1 cellular context compared by ENCODE assay signal in the genomic region with DNA sequence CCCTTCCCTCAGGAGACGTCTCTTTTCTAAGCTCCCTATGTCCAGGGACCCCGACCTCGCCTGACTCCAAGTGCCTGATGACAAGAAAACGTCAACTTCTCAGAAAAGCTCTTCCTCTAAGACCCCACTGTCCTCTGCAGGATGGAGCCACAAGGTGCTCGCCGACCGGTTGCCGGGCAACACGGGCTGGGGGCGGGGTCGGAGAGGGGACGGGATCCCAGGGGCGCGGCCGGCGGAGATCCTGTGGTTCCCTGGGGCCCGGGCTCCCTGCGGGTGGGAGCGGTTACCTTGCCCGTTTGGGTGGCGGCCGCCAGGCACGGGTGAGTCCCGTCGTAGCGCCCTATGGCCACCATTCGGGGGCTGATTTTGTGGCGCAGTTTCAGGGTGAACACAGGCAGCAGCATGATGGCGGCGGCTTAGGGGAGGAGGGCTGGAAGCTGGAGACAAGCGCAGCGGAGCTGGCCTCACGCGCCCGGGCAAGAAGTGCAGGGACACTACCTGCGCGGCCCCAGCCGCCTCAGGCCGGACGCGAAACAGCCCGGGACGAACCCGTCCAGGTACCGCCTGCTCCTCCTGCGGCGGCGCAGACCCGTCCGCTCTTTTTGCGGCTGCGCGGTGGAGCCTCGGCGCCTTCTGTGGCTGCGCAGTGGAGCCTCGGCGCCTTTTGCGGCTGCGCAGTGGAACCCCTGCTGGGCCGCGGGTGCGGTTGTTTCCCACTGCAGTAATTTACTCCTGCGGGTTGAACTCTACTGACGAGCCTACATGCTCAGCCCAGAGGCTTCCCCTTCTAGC.
TF ChIP-seq lines count a peak whose summit lies in the region.

A gene with protein sequence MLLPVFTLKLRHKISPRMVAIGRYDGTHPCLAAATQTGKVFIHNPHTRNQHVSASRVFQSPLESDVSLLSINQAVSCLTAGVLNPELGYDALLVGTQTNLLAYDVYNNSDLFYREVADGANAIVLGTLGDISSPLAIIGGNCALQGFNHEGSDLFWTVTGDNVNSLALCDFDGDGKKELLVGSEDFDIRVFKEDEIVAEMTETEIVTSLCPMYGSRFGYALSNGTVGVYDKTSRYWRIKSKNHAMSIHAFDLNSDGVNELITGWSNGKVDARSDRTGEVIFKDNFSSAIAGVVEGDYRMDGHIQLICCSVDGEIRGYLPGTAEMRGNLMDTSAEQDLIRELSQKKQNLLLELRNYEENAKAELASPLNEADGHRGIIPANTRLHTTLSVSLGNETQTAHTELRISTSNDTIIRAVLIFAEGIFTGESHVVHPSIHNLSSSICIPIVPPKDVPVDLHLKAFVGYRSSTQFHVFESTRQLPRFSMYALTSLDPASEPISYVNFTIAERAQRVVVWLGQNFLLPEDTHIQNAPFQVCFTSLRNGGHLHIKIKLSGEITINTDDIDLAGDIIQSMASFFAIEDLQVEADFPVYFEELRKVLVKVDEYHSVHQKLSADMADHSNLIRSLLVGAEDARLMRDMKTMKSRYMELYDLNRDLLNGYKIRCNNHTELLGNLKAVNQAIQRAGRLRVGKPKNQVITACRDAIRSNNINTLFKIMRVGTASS (minus strand): TSS at position 566 of the 792 bp plus-strand sequence. CDS start 162 bp downstream, at position 404.

TF ChIP-seq in HepG2, 621 proteins besides CTCF, POLR2A, EP300 and RAD21 (continued from another document):
- TF ChIP-seq, protein P1, sequence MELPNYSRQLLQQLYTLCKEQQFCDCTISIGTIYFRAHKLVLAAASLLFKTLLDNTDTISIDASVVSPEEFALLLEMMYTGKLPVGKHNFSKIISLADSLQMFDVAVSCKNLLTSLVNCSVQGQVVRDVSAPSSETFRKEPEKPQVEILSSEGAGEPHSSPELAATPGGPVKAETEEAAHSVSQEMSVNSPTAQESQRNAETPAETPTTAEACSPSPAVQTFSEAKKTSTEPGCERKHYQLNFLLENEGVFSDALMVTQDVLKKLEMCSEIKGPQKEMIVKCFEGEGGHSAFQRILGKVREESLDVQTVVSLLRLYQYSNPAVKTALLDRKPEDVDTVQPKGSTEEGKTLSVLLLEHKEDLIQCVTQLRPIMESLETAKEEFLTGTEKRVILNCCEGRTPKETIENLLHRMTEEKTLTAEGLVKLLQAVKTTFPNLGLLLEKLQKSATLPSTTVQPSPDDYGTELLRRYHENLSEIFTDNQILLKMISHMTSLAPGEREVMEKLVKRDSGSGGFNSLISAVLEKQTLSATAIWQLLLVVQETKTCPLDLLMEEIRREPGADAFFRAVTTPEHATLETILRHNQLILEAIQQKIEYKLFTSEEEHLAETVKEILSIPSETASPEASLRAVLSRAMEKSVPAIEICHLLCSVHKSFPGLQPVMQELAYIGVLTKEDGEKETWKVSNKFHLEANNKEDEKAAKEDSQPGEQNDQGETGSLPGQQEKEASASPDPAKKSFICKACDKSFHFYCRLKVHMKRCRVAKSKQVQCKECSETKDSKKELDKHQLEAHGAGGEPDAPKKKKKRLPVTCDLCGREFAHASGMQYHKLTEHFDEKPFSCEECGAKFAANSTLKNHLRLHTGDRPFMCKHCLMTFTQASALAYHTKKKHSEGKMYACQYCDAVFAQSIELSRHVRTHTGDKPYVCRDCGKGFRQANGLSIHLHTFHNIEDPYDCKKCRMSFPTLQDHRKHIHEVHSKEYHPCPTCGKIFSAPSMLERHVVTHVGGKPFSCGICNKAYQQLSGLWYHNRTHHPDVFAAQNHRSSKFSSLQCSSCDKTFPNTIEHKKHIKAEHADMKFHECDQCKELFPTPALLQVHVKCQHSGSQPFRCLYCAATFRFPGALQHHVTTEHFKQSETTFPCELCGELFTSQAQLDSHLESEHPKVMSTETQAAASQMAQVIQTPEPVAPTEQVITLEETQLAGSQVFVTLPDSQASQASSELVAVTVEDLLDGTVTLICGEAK (IDR thresholded peaks at IDR 0.05), result no peak
- TF ChIP-seq, protein P1 (CRISPR knock-in tag; IDR thresholded peaks at IDR 0.05), result no peak; the same call in 1 of the 2 replicates
- TF ChIP-seq ZNF841 (CRISPR knock-in tag; IDR thresholded peaks at IDR 0.05; ENCODE audit: borderline replicate concordance) (no peak), ZNF20 (CRISPR knock-in tag; IDR thresholded peaks at IDR 0.05) (no peak; the same call in 1 of the 2 replicates), ZNF33B (CRISPR knock-in tag; IDR thresholded peaks at IDR 0.05) (peak; percentile 90; the same call in 1 of the 2 replicates), IRF2 (CRISPR knock-in tag; IDR thresholded peaks at IDR 0.05) (no peak), NCOR1 (IDR thresholded peaks at IDR 0.05; ENCODE audit: borderline replicate concordance, low read length) (no peak), SALL2 (CRISPR knock-in tag; IDR thresholded peaks at IDR 0.05) (peak; percentile 49; the same call in 1 of the 2 replicates), SALL1 (CRISPR knock-in tag; IDR thresholded peaks at IDR 0.05) (peak; percentile 87)
- TF ChIP-seq, protein P2, sequence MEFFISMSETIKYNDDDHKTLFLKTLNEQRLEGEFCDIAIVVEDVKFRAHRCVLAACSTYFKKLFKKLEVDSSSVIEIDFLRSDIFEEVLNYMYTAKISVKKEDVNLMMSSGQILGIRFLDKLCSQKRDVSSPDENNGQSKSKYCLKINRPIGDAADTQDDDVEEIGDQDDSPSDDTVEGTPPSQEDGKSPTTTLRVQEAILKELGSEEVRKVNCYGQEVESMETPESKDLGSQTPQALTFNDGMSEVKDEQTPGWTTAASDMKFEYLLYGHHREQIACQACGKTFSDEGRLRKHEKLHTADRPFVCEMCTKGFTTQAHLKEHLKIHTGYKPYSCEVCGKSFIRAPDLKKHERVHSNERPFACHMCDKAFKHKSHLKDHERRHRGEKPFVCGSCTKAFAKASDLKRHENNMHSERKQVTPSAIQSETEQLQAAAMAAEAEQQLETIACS (CRISPR knock-in tag; IDR thresholded peaks at IDR 0.05), result peak; percentile 40
- TF ChIP-seq, protein P3, sequence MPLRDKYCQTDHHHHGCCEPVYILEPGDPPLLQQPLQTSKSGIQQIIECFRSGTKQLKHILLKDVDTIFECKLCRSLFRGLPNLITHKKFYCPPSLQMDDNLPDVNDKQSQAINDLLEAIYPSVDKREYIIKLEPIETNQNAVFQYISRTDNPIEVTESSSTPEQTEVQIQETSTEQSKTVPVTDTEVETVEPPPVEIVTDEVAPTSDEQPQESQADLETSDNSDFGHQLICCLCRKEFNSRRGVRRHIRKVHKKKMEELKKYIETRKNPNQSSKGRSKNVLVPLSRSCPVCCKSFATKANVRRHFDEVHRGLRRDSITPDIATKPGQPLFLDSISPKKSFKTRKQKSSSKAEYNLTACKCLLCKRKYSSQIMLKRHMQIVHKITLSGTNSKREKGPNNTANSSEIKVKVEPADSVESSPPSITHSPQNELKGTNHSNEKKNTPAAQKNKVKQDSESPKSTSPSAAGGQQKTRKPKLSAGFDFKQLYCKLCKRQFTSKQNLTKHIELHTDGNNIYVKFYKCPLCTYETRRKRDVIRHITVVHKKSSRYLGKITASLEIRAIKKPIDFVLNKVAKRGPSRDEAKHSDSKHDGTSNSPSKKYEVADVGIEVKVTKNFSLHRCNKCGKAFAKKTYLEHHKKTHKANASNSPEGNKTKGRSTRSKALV (CRISPR knock-in tag; IDR thresholded peaks at IDR 0.05), result 0 out of 2 replicates have a peak, but pooled peaks have one; percentile 44
